ENCODE assay signal across 24 cellular contexts in genomic region chr5:97365173-97365845, GRCh38.
"Had no signal": no experiment of that assay in that cellular context is flagged by ENCODE, and none has a peak within 500 bp of the region (broad histone marks: within the 10 kb centered on the region; RNA-seq: fewer than 3 reads in every experiment).

No MANE protein-coding gene starts in this region.

- H3K27ac ChIP-seq: adrenal gland, Peyer's patch, RWPE1, SJSA1 had no signal

- H3K4me1 ChIP-seq: adrenal gland, Peyer's patch, SJSA1 had no signal

- H3K27me3 Mint-ChIP-seq: activated CD4-positive, alpha-beta memory T cell treated with anti-CD3 and anti-CD28 coated beads for 36 hours; activated CD4-positive, alpha-beta T cell treated with anti-CD3 and anti-CD28 coated beads, Interleukin-2, amount 10 ng/mL, durations not matched to agents 7 days and 5 days; activated naive CD8-positive, alpha-beta T cell treated with anti-CD3 and anti-CD28 coated beads, Interleukin-2, amount 10 ng/mL, durations not matched to agents 7 days and 5 days had no signal

- H3K36me3 ChIP-seq: adrenal gland, Peyer's patch, SJSA1 had no signal

- H3K36me3 Mint-ChIP-seq: activated CD4-positive, alpha-beta memory T cell treated with anti-CD3 and anti-CD28 coated beads for 36 hours; activated naive CD8-positive, alpha-beta T cell treated with anti-CD3 and anti-CD28 coated beads, Interleukin-2, amount 10 ng/mL, durations not matched to agents 7 days and 5 days had no signal

- H3K4me3 Mint-ChIP-seq: activated CD4-positive, alpha-beta memory T cell treated with anti-CD3 and anti-CD28 coated beads for 36 hours; activated CD4-positive, alpha-beta T cell treated with anti-CD3 and anti-CD28 coated beads, Interleukin-2, amount 10 ng/mL, durations not matched to agents 7 days and 5 days; activated naive CD8-positive, alpha-beta T cell treated with anti-CD3 and anti-CD28 coated beads, Interleukin-2, amount 10 ng/mL, durations not matched to agents 7 days and 5 days; T-helper 1 cell treated with Interleukin-12 subunit alpha and Interleukin-12 subunit beta and Interleukin-4 antibody, amounts not matched to agents 30 μg/mL and 1 μg/mL, for 36 hours had no signal

- H3K9me3 Mint-ChIP-seq: T-helper 1 cell treated with Interleukin-12 subunit alpha and Interleukin-12 subunit beta and Interleukin-4 antibody, amounts not matched to agents 30 μg/mL and 1 μg/mL, for 36 hours had no signal

- H3K4me1 Mint-ChIP-seq: activated CD4-positive, alpha-beta T cell treated with anti-CD3 and anti-CD28 coated beads, Interleukin-2, amount 10 ng/mL, durations not matched to agents 7 days and 5 days; activated naive CD8-positive, alpha-beta T cell treated with anti-CD3 and anti-CD28 coated beads, Interleukin-2, amount 10 ng/mL, durations not matched to agents 7 days and 5 days had no signal

- H3K27me3 ChIP-seq: adrenal gland, Peyer's patch, SJSA1 had no signal

- H3K27ac Mint-ChIP-seq: activated CD4-positive, alpha-beta memory T cell treated with anti-CD3 and anti-CD28 coated beads for 36 hours; activated CD4-positive, alpha-beta T cell treated with anti-CD3 and anti-CD28 coated beads, Interleukin-2, amount 10 ng/mL, durations not matched to agents 7 days and 5 days; activated naive CD8-positive, alpha-beta T cell treated with anti-CD3 and anti-CD28 coated beads, Interleukin-2, amount 10 ng/mL, durations not matched to agents 7 days and 5 days; T-helper 1 cell treated with Interleukin-12 subunit alpha and Interleukin-12 subunit beta and Interleukin-4 antibody, amounts not matched to agents 30 μg/mL and 1 μg/mL, for 36 hours had no signal

- H3K9me3 ChIP-seq: adrenal gland, Peyer's patch, SJSA1 had no signal

- H3K4me3 ChIP-seq: adrenal gland, Peyer's patch, SJSA1 had no signal

- DNase-seq: activated CD4-positive, alpha-beta memory T cell treated with anti-CD3 and anti-CD28 coated beads for 36 hours; activated CD4-positive, alpha-beta T cell treated with anti-CD3 and anti-CD28 coated beads, Interleukin-2, amount 10 ng/mL, durations not matched to agents 7 days and 5 days; activated CD4-positive, CD25-positive, alpha-beta regulatory T cell; activated CD8-positive, alpha-beta memory T cell treated with anti-CD3 and anti-CD28 coated beads for 24 hours; activated naive CD4-positive, alpha-beta T cell treated with anti-CD3 and anti-CD28 coated beads, Interleukin-2, amount 50 U/mL, for 16 hours; activated naive CD8-positive, alpha-beta T cell treated with anti-CD3 and anti-CD28 coated beads, Interleukin-2, amount 10 ng/mL, durations not matched to agents 7 days and 5 days; activated T-cell treated with anti-CD3 and anti-CD28 coated beads for 4 hours; adrenal gland; anterior cingulate cortex; KG1; NCI-H1048; NCI-H146; NCI-H187 treated with DMSO at 0.1 percent for 48 hours; NCI-H2081 treated with DMSO at 0.1 percent for 48 hours; NCI-H2171 treated with DMSO at 0.1 percent for 48 hours; NCI-H226; NCI-H510A; NCI-H526 treated with DMSO at 0.1 percent for 48 hours; NK-92 treated with Interleukin-12 subunit alpha and Interleukin-12 subunit beta, amount 100 ng/mL, for 24 hours; Peyer's patch; SHP77 had no signal
